8 cellular contexts compared by ENCODE assay signal in the genomic region with DNA sequence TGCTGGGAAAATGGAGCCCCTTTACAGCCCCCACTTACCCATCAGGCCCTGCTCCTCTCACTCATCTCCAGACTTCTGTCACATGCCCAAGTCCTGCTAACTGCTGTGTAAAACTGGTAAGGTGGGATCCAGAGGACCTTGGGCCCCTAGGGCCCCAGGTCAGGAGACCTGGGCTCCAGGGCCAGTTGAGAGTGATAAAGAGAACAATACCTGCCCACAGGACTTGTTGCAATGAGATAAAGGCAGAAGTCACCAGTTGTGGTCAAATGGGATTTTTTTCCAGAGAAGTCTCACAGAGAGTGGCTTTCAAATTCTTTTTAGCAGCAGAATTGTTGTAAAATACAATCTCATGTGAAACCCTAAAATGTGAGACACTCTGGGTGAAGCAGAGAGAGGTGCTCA. TPM values are rescaled to one million over a fixed set of nuclear protein-coding genes. Genes with fewer than 3 reads are reported as not detected.
DNase-seq lines count a peak whose midpoint lies in the region; ATAC-seq and TF ChIP-seq lines count a peak whose summit lies in the region.

No MANE protein-coding gene starts in this region.

- CTCF ChIA-PET in CD8-positive, alpha-beta T cell (lab: Charles Lee), result interaction anchor here (0.9 kb wide), 1 partner anchor 20 kb away, joined by 3 read pairs; no protein-coding TSS in a partner anchor
- CTCF ChIA-PET in PC-9 (lab: Charles Lee), result interaction anchor here (0.6 kb wide), 1 partner anchor 63 kb away, joined by 3 read pairs; the partner anchor contains the start of gene HDDC3

- peaks cover 39% of the 10 kb centered on the region for H3K4me1 ChIP-seq in CD8-positive, alpha-beta T cell (ENCODE audit: insufficient read depth, low read length)
- H3K4me1 ChIP-seq in PC-9 (replicated peaks; ENCODE audit: insufficient read depth) (peaks cover 68% of the 10 kb centered on the region), duodenal mucosa (ENCODE audit: control insufficient read depth in 1 of 2, insufficient read depth in 2 of 2, low read length in 2 of 2) (peaks cover 44 to 47% of the 10 kb centered on the region in 2 donors), parathyroid adenoma (peaks cover 13% of the 10 kb centered on the region)

- peaks cover 34% of the 10 kb centered on the region for H3K4me1 Mint-ChIP-seq in CD8-positive, alpha-beta T cell (ENCODE audit: low read depth)

- H2AFZ ChIP-seq in PC-9 (no peak overlapping the region), parathyroid adenoma (no peak overlapping the region)

- no peak overlapping the region for H3K4me3 ChIP-seq in CD8-positive, alpha-beta T cell (ENCODE audit: low read depth, low read length)
- H3K4me3 ChIP-seq in PC-9, result peak overlapping the region; percentile 25; the same call in 1 of the 2 replicates
- H3K4me3 ChIP-seq in duodenal mucosa (ENCODE audit: low read depth in 1 of 2, low read length in 2 of 2), result no peak overlapping the region
- no peak overlapping the region for H3K4me3 ChIP-seq in parathyroid adenoma (ENCODE audit: low read depth, low read length)

- peak overlapping the region; percentile 77 for H3K4me2 ChIP-seq in PC-9
- H3K4me2 ChIP-seq in parathyroid adenoma (ENCODE audit: low read length), result no peak overlapping the region

- H3K27me3 Mint-ChIP-seq in CD8-positive, alpha-beta T cell (ENCODE audit: low read depth), result no peaks in the 10 kb centered on the region

- H3F3A ChIP-seq in PC-9 (ENCODE audit: insufficient read depth, low read depth), result peaks cover 57% of the 10 kb centered on the region

- H3K27ac Mint-ChIP-seq in CD8-positive, alpha-beta T cell, result peak overlapping the region; percentile 81

- H3K9ac ChIP-seq in duodenal mucosa (ENCODE audit: low read depth in 1 of 2, low read length in 2 of 2) (peak overlapping the region in 1 of 2 donors; percentile 72), parathyroid adenoma (no peak overlapping the region)

- H3K4me3 Mint-ChIP-seq in CD8-positive, alpha-beta T cell, result no peak overlapping the region

- no peak for DNase-seq in CD8-positive, alpha-beta T cell
- DNase-seq in PC-9 (no peak), NCI-H2107 (lab: John Stamatoyannopoulos, UW) (no peak), NCI-H2029 (lab: John Stamatoyannopoulos, UW) (no peak), NK-92 (lab: John Stamatoyannopoulos, UW; ENCODE audit: unreplicated experiment) (no peak)

- no peaks in the 10 kb centered on the region for H3K9me3 ChIP-seq in CD8-positive, alpha-beta T cell (ENCODE audit: low read length)
- H3K9me3 ChIP-seq in PC-9 (ENCODE audit: insufficient read depth, low read depth) (no peaks in the 10 kb centered on the region), duodenal mucosa (ENCODE audit: control insufficient read depth in 1 of 2, low read length in 2 of 2) (no peaks in the 10 kb centered on the region), parathyroid adenoma (ENCODE audit: control insufficient read depth, low read length) (no peaks in the 10 kb centered on the region)

- H3K27ac ChIP-seq in CD8-positive, alpha-beta T cell (ENCODE audit: low read depth, low read length), result no peak overlapping the region
- H3K27ac ChIP-seq in PC-9 (peak overlapping the region; percentile 72), duodenal mucosa (ENCODE audit: low read depth, low read length) (peak overlapping the region; percentile 46), parathyroid adenoma (peak overlapping the region; percentile 21)

- POLR2A ChIA-PET in CD8-positive, alpha-beta T cell (lab: Charles Lee), result no interaction called here
- POLR2A ChIA-PET in PC-9 (lab: Charles Lee; ENCODE audit: unreplicated experiment), result no interaction called here

- ATAC-seq in CD8-positive, alpha-beta T cell, result no peak
- ATAC-seq in GM19395 (IDR thresholded peaks at IDR 0.05; ENCODE audit: unreplicated experiment), result no peak

- H3K27me3 ChIP-seq in CD8-positive, alpha-beta T cell (ENCODE audit: insufficient read depth, low read length), result no peaks in the 10 kb centered on the region
- no peaks in the 10 kb centered on the region for H3K27me3 ChIP-seq in PC-9 (ENCODE audit: insufficient read depth, low read depth)
- H3K27me3 ChIP-seq in duodenal mucosa (ENCODE audit: control insufficient read depth in 1 of 2, insufficient read depth in 2 of 2, low read length in 2 of 2), result no peaks in the 10 kb centered on the region
- no peaks in the 10 kb centered on the region for H3K27me3 ChIP-seq in parathyroid adenoma (ENCODE audit: control insufficient read depth, insufficient read depth, low read length)

- TF ChIP-seq CTCF in CD8-positive, alpha-beta T cell (IDR thresholded peaks at IDR 0.05), result no peak
- TF ChIP-seq CTCF in PC-9 (conservative IDR thresholded peaks at IDR 0.05), result no peak
- no peak for TF ChIP-seq CTCF in parathyroid adenoma (IDR thresholded peaks at IDR 0.05)

- no peaks in the 10 kb centered on the region for H3K36me3 ChIP-seq in CD8-positive, alpha-beta T cell (ENCODE audit: insufficient read depth, low read length)
- H3K36me3 ChIP-seq in PC-9 (ENCODE audit: low read depth) (no peaks in the 10 kb centered on the region), duodenal mucosa (ENCODE audit: control insufficient read depth in 1 of 2, insufficient read depth in 2 of 2, low read length in 2 of 2) (no peaks in the 10 kb centered on the region), parathyroid adenoma (ENCODE audit: control insufficient read depth, insufficient read depth, low read length) (no peaks in the 10 kb centered on the region)

- intact Hi-C loops in CD8-positive, alpha-beta T cell (cut with DNase I, micrococcal nuclease), result no loop called here
- intact Hi-C loops in PC-9 (cut with micrococcal nuclease; ENCODE audit: unreplicated experiment), result no loop called here

- H3K79me2 ChIP-seq in PC-9 (ENCODE audit: low read depth) (peaks cover 28% of the 10 kb centered on the region), parathyroid adenoma (no peaks in the 10 kb centered on the region)

- peaks cover 5% of the 10 kb centered on the region for H3K36me3 Mint-ChIP-seq in CD8-positive, alpha-beta T cell

- H3K9me2 ChIP-seq in PC-9 (ENCODE audit: insufficient read depth), result no peaks in the 10 kb centered on the region

- no TSS peak for BruUV-seq in PC-9 (replicated peaks; lab: Mats Ljungman, UMichigan)

- H3K9me3 Mint-ChIP-seq in CD8-positive, alpha-beta T cell, result no peaks in the 10 kb centered on the region

- peaks cover 12% of the 10 kb centered on the region for H4K20me1 ChIP-seq in PC-9 (ENCODE audit: insufficient read depth)

RNA-seq across cellular contexts. Expression of gene FURIN, which starts 0.8 kb away (rescaled TPM):
- total RNA-seq in CD8-positive, alpha-beta T cell, result 100 to 1,000 TPM; 130 to 147 TPM
- 48.7 and 50.4 TPM in 2 replicates for total RNA-seq in PC-9 (2021)

RNA-seq across cellular contexts. Expression of gene FES, which starts 15.2 kb away (rescaled TPM):
- 1 to 10 TPM; 4.9 to 6.8 TPM for total RNA-seq in CD8-positive, alpha-beta T cell
- 2.1 and 3.8 TPM in 2 replicates for total RNA-seq in PC-9 (2021)

RNA-seq across cellular contexts. Expression of gene MAN2A2, which starts 34.0 kb away (rescaled TPM):
- 100 to 1,000 TPM; 162 to 172 TPM for total RNA-seq in CD8-positive, alpha-beta T cell
- total RNA-seq in PC-9 (2021), result 26.4 and 27.1 TPM in 2 replicates
